In genomic region chr20:48621256-48622078, GRCh38 we compare ENCODE assay signal across 1 cellular context.
TF ChIP-seq lines count a peak whose summit lies in the region.

No MANE protein-coding gene starts in this region.

TF ChIP-seq in HepG2, 621 proteins besides CTCF, POLR2A, EP300 and RAD21 (continued from another document and continues in another):
- TF ChIP-seq MZF1 (CRISPR knock-in tag; IDR thresholded peaks at IDR 0.05; ENCODE audit: borderline replicate concordance) (no peak), ZNF740 (CRISPR knock-in tag; IDR thresholded peaks at IDR 0.05) (peak; percentile 4; the same call in 1 of the 2 replicates), ZNF576 (CRISPR knock-in tag; IDR thresholded peaks at IDR 0.05) (peak; percentile 18; the same call in 1 of the 2 replicates), KDM3A (CRISPR knock-in tag; IDR thresholded peaks at IDR 0.05; ENCODE audit: low read depth) (peak; percentile 15; the same call in 1 of the 2 replicates), BHLHE40 (IDR thresholded peaks at IDR 0.05; ENCODE audit: low read length) (no peak), ZNF30 (CRISPR knock-in tag; IDR thresholded peaks at IDR 0.05) (no peak), E2F2 (CRISPR knock-in tag; IDR thresholded peaks at IDR 0.05; ENCODE audit: borderline replicate concordance) (0 out of 2 replicates have a peak, but pooled peaks have one; percentile 75), ZNF772 (CRISPR knock-in tag; IDR thresholded peaks at IDR 0.05) (no peak), THYN1 (CRISPR knock-in tag; IDR thresholded peaks at IDR 0.05; ENCODE audit: borderline replicate concordance, low read depth) (no peak), HIC2 (CRISPR knock-in tag; IDR thresholded peaks at IDR 0.05; ENCODE audit: low read depth) (no peak), ZNF709 (CRISPR knock-in tag; IDR thresholded peaks at IDR 0.05) (no peak), NFYC (CRISPR knock-in tag; IDR thresholded peaks at IDR 0.05) (no peak), ZNF33A (CRISPR knock-in tag; IDR thresholded peaks at IDR 0.05; ENCODE audit: borderline replicate concordance) (0 out of 2 replicates have a peak, but pooled peaks have one; percentile 2), MAZ (IDR thresholded peaks at IDR 0.05; ENCODE audit: borderline replicate concordance, low read depth, low read length) (no peak), MAZ (CRISPR knock-in tag; IDR thresholded peaks at IDR 0.05; ENCODE audit: low read depth) (no peak), SALL1 (CRISPR knock-in tag; IDR thresholded peaks at IDR 0.05) (no peak), ZNF24 (IDR thresholded peaks at IDR 0.05) (no peak), ZNF574 (CRISPR knock-in tag; IDR thresholded peaks at IDR 0.05) (no peak; the same call in none of the 2 replicates), ZNF326 (CRISPR knock-in tag; IDR thresholded peaks at IDR 0.05; ENCODE audit: borderline replicate concordance) (no peak), NFKB2 (CRISPR knock-in tag; IDR thresholded peaks at IDR 0.05; ENCODE audit: borderline replicate concordance) (0 out of 2 replicates have a peak, but pooled peaks have one; percentile 32), ZNF12 (CRISPR knock-in tag; IDR thresholded peaks at IDR 0.05) (no peak), CREM (IDR thresholded peaks at IDR 0.05) (no peak), CREM (CRISPR knock-in tag; IDR thresholded peaks at IDR 0.05) (no peak), MYNN (CRISPR knock-in tag; IDR thresholded peaks at IDR 0.05; ENCODE audit: low read depth) (no peak), BRCA1 (CRISPR knock-in tag; IDR thresholded peaks at IDR 0.05) (no peak), ZBTB42 (CRISPR knock-in tag; IDR thresholded peaks at IDR 0.05) (no peak), TAF15 (IDR thresholded peaks at IDR 0.05; ENCODE audit: low read depth, low read length, poor library complexity, severe bottlenecking) (no peak), ZNF777 (CRISPR knock-in tag; IDR thresholded peaks at IDR 0.05) (0 out of 2 replicates have a peak, but pooled peaks have one; percentile 14), PHF21A (CRISPR knock-in tag; IDR thresholded peaks at IDR 0.05) (no peak), AFF4 (CRISPR knock-in tag; IDR thresholded peaks at IDR 0.05) (no peak), UBTF (CRISPR knock-in tag; IDR thresholded peaks at IDR 0.05) (no peak), ZFP41 (CRISPR knock-in tag; IDR thresholded peaks at IDR 0.05; ENCODE audit: borderline replicate concordance) (no peak), SOX13 (IDR thresholded peaks at IDR 0.05) (no peak), SOX13 (CRISPR knock-in tag; conservative IDR thresholded peaks at IDR 0.05 in 1 of 2, IDR thresholded peaks at IDR 0.05 in 1 of 2) (no peak), STAT5B (CRISPR knock-in tag; IDR thresholded peaks at IDR 0.05) (no peak), SP5 (CRISPR knock-in tag; IDR thresholded peaks at IDR 0.05; ENCODE audit: borderline replicate concordance, low read depth) (no peak), ZNF3 (CRISPR knock-in tag; IDR thresholded peaks at IDR 0.05) (no peak), HOMEZ (CRISPR knock-in tag; IDR thresholded peaks at IDR 0.05; ENCODE audit: low read depth) (no peak), ZNF563 (CRISPR knock-in tag; IDR thresholded peaks at IDR 0.05) (no peak), ZNF207 (IDR thresholded peaks at IDR 0.05; ENCODE audit: borderline replicate concordance) (no peak), SIX4 (CRISPR knock-in tag; IDR thresholded peaks at IDR 0.05) (no peak), NR2F2 (IDR thresholded peaks at IDR 0.05; ENCODE audit: borderline replicate concordance, low read depth) (no peak), ZSCAN21 (CRISPR knock-in tag; IDR thresholded peaks at IDR 0.05; ENCODE audit: borderline replicate concordance) (no peak), KLF9 (CRISPR knock-in tag; IDR thresholded peaks at IDR 0.05; ENCODE audit: low read depth) (no peak), ZBTB25 (CRISPR knock-in tag; IDR thresholded peaks at IDR 0.05) (0 out of 2 replicates have a peak, but pooled peaks have one; percentile 1), ZNF343 (CRISPR knock-in tag; IDR thresholded peaks at IDR 0.05) (0 out of 2 replicates have a peak, but pooled peaks have one; percentile 5), ZBTB7B (CRISPR knock-in tag; IDR thresholded peaks at IDR 0.05) (no peak), REPIN1 (CRISPR knock-in tag; IDR thresholded peaks at IDR 0.05; ENCODE audit: borderline replicate concordance, low read depth) (no peak), BRD4 (CRISPR knock-in tag; IDR thresholded peaks at IDR 0.05) (no peak), MATR3 (CRISPR knock-in tag; IDR thresholded peaks at IDR 0.05) (no peak), DR1 (CRISPR knock-in tag; IDR thresholded peaks at IDR 0.05) (peak; percentile 31; the same call in 1 of the 2 replicates), ZEB1 (IDR thresholded peaks at IDR 0.05; ENCODE audit: insufficient replicate concordance, low read depth) (no peak), PBX2 (CRISPR knock-in tag; IDR thresholded peaks at IDR 0.05) (no peak), MIER3 (CRISPR knock-in tag; IDR thresholded peaks at IDR 0.05; ENCODE audit: borderline replicate concordance) (no peak), POLR2G (IDR thresholded peaks at IDR 0.05; ENCODE audit: low read depth, low read length) (no peak), RXRB (CRISPR knock-in tag; IDR thresholded peaks at IDR 0.05; ENCODE audit: borderline replicate concordance) (no peak), POLR2AphosphoS2 (IDR thresholded peaks at IDR 0.05; ENCODE audit: low read depth, low read length) (no peak)
